ENCODE assay signal across 25 cellular contexts in genomic region chrX:124393659-124394058, GRCh38. TPM values are rescaled to one million over a fixed set of nuclear protein-coding genes. Genes with fewer than 3 reads are reported as not detected.
DNase-seq lines count a peak whose midpoint lies in the region; ATAC-seq lines count a peak whose summit lies in the region.
"Had no signal": no experiment of that assay in that cellular context is flagged by ENCODE, and none has a peak within 500 bp of the region (broad histone marks: within the 10 kb centered on the region; RNA-seq: fewer than 3 reads in every experiment).

No MANE protein-coding gene starts in this region.

- intact Hi-C loops in activated CD4-positive, alpha-beta T cell treated with anti-CD3 and anti-CD28 coated beads for 36 hours (cut with DNase I, micrococcal nuclease), result loop anchor here (2.0 to 10.0 kb wide), 2 partner anchors 175 to 341 kb away; no protein-coding TSS in a partner anchor

- ATAC-seq in activated CD4-positive, alpha-beta T cell treated with anti-CD3 and anti-CD28 coated beads for 36 hours, result peak; percentile 77
- ATAC-seq in activated naive CD8-positive, alpha-beta T cell treated with anti-CD3 and anti-CD28 coated beads, Interleukin-2, amount 50 U/mL, for 24 hours, result peak; percentile 57
- ATAC-seq in HG03469 (IDR thresholded peaks at IDR 0.05; ENCODE audit: unreplicated experiment) (no peak), HG02870 (IDR thresholded peaks at IDR 0.05; ENCODE audit: unreplicated experiment) (no peak)
- ATAC-seq: Panc1 had no signal

- no peak overlapping the region for H3K4me3 Mint-ChIP-seq in activated CD4-positive, alpha-beta T cell treated with anti-CD3 and anti-CD28 coated beads for 36 hours
- no peak overlapping the region for H3K4me3 Mint-ChIP-seq in activated CD4-positive, alpha-beta T cell treated with anti-CD3 and anti-CD28 coated beads, Interleukin-2, amount 10 ng/mL, durations not matched to agents 7 days and 5 days
- H3K4me3 Mint-ChIP-seq in activated naive CD8-positive, alpha-beta T cell, result no peak overlapping the region
- no peak overlapping the region for H3K4me3 Mint-ChIP-seq in activated naive CD8-positive, alpha-beta T cell treated with anti-CD3 and anti-CD28 coated beads for 36 hours
- no peak overlapping the region for H3K4me3 Mint-ChIP-seq in activated naive CD8-positive, alpha-beta T cell treated with anti-CD3 and anti-CD28 coated beads, Interleukin-2, amount 50 U/mL, for 24 hours
- H3K4me3 Mint-ChIP-seq: CD4-positive, alpha-beta memory T cell had no signal

- DNase-seq in activated CD4-positive, alpha-beta T cell treated with anti-CD3 and anti-CD28 coated beads for 36 hours, result no peak
- DNase-seq in activated CD4-positive, alpha-beta T cell treated with anti-CD3 and anti-CD28 coated beads, Interleukin-2, amount 10 ng/mL, durations not matched to agents 7 days and 5 days, result no peak
- DNase-seq in activated naive CD8-positive, alpha-beta T cell treated with anti-CD3 and anti-CD28 coated beads for 36 hours, result no peak
- DNase-seq in activated naive CD8-positive, alpha-beta T cell treated with anti-CD3 and anti-CD28 coated beads, Interleukin-2, amount 50 U/mL, for 24 hours, result no peak
- DNase-seq in activated gamma-delta T cell treated with Interleukin-2 at 50 U/mL for 16 hours, result no peak
- DNase-seq: ACHN; Caco-2; CD4-positive, alpha-beta memory T cell; DMS 273 treated with DMSO at 0.1 percent for 48 hours; H7; KBM-7; NCI-H1092 treated with DMSO at 0.1 percent for 48 hours; NCI-H1436 treated with DMSO at 0.1 percent for 48 hours; NCI-H2029; NCI-H226; NCI-H510A treated with DMSO at 0.1 percent for 48 hours; NCI-H748 treated with DMSO at 0.1 percent for 48 hours; NK-92 treated with Interleukin-12 subunit alpha and Interleukin-12 subunit beta, amount 100 ng/mL, for 24 hours; SIG-M5 had no signal

- CTCF ChIA-PET in activated CD4-positive, alpha-beta T cell treated with anti-CD3 and anti-CD28 coated beads for 36 hours (lab: Charles Lee), result interaction anchor here (0.5 to 5.1 kb wide), 4 partner anchors 12 to 737 kb away, joined by 3 to 26 read pairs (median 4); no protein-coding TSS in a partner anchor
- CTCF ChIA-PET in activated CD4-positive, alpha-beta T cell treated with anti-CD3 and anti-CD28 coated beads, Interleukin-2, amount 10 ng/mL, durations not matched to agents 7 days and 5 days (lab: Charles Lee), result interaction anchor here (0.9 kb wide), 1 partner anchor 34 kb away, joined by 6 read pairs; no protein-coding TSS in a partner anchor

- H3K9me3 Mint-ChIP-seq in activated CD4-positive, alpha-beta T cell treated with anti-CD3 and anti-CD28 coated beads for 36 hours (ENCODE audit: low read depth), result no peaks in the 10 kb centered on the region
- H3K9me3 Mint-ChIP-seq in activated CD4-positive, alpha-beta T cell treated with anti-CD3 and anti-CD28 coated beads, Interleukin-2, amount 10 ng/mL, durations not matched to agents 7 days and 5 days, result peaks cover 3% of the 10 kb centered on the region
- H3K9me3 Mint-ChIP-seq in activated naive CD8-positive, alpha-beta T cell (ENCODE audit: low read depth), result no peaks in the 10 kb centered on the region
- no peaks in the 10 kb centered on the region for H3K9me3 Mint-ChIP-seq in activated naive CD8-positive, alpha-beta T cell treated with anti-CD3 and anti-CD28 coated beads for 36 hours
- no peaks in the 10 kb centered on the region for H3K9me3 Mint-ChIP-seq in activated naive CD8-positive, alpha-beta T cell treated with anti-CD3 and anti-CD28 coated beads, Interleukin-2, amount 50 U/mL, for 24 hours
- H3K9me3 Mint-ChIP-seq: CD4-positive, alpha-beta memory T cell had no signal

- no peaks in the 10 kb centered on the region for H3K27me3 Mint-ChIP-seq in activated CD4-positive, alpha-beta T cell treated with anti-CD3 and anti-CD28 coated beads for 36 hours
- no peaks in the 10 kb centered on the region for H3K27me3 Mint-ChIP-seq in activated CD4-positive, alpha-beta T cell treated with anti-CD3 and anti-CD28 coated beads, Interleukin-2, amount 10 ng/mL, durations not matched to agents 7 days and 5 days
- no peaks in the 10 kb centered on the region for H3K27me3 Mint-ChIP-seq in activated naive CD8-positive, alpha-beta T cell
- no peaks in the 10 kb centered on the region for H3K27me3 Mint-ChIP-seq in activated naive CD8-positive, alpha-beta T cell treated with anti-CD3 and anti-CD28 coated beads for 36 hours
- H3K27me3 Mint-ChIP-seq in activated naive CD8-positive, alpha-beta T cell treated with anti-CD3 and anti-CD28 coated beads, Interleukin-2, amount 50 U/mL, for 24 hours, result no peaks in the 10 kb centered on the region
- H3K27me3 Mint-ChIP-seq: CD4-positive, alpha-beta memory T cell had no signal

- POLR2A ChIA-PET in activated CD4-positive, alpha-beta T cell treated with anti-CD3 and anti-CD28 coated beads for 36 hours (lab: Charles Lee), result interaction anchor here (0.6 kb wide), 1 partner anchor 345 kb away, joined by 3 read pairs; no protein-coding TSS in a partner anchor
- POLR2A ChIA-PET in activated CD4-positive, alpha-beta T cell treated with anti-CD3 and anti-CD28 coated beads, Interleukin-2, amount 10 ng/mL, durations not matched to agents 7 days and 5 days (lab: Charles Lee), result interaction anchor here (0.6 kb wide), 1 partner anchor 178 kb away, joined by 3 read pairs; no protein-coding TSS in a partner anchor

- H3K4me1 Mint-ChIP-seq in activated CD4-positive, alpha-beta T cell treated with anti-CD3 and anti-CD28 coated beads for 36 hours, result peaks cover 31% of the 10 kb centered on the region
- H3K4me1 Mint-ChIP-seq in activated CD4-positive, alpha-beta T cell treated with anti-CD3 and anti-CD28 coated beads, Interleukin-2, amount 10 ng/mL, durations not matched to agents 7 days and 5 days, result peaks cover 37% of the 10 kb centered on the region
- peaks cover 27% of the 10 kb centered on the region for H3K4me1 Mint-ChIP-seq in activated naive CD8-positive, alpha-beta T cell (ENCODE audit: low read depth)
- peaks cover 21% of the 10 kb centered on the region for H3K4me1 Mint-ChIP-seq in activated naive CD8-positive, alpha-beta T cell treated with anti-CD3 and anti-CD28 coated beads for 36 hours
- peaks cover 39% of the 10 kb centered on the region for H3K4me1 Mint-ChIP-seq in activated naive CD8-positive, alpha-beta T cell treated with anti-CD3 and anti-CD28 coated beads, Interleukin-2, amount 50 U/mL, for 24 hours

- H3K36me3 Mint-ChIP-seq in activated CD4-positive, alpha-beta T cell treated with anti-CD3 and anti-CD28 coated beads for 36 hours (ENCODE audit: low read depth), result peaks cover 6% of the 10 kb centered on the region
- H3K36me3 Mint-ChIP-seq in activated CD4-positive, alpha-beta T cell treated with anti-CD3 and anti-CD28 coated beads, Interleukin-2, amount 10 ng/mL, durations not matched to agents 7 days and 5 days (ENCODE audit: low read depth), result peaks cover 15% of the 10 kb centered on the region
- no peaks in the 10 kb centered on the region for H3K36me3 Mint-ChIP-seq in activated naive CD8-positive, alpha-beta T cell
- H3K36me3 Mint-ChIP-seq in activated naive CD8-positive, alpha-beta T cell treated with anti-CD3 and anti-CD28 coated beads for 36 hours, result peaks cover 4% of the 10 kb centered on the region
- peaks cover 1% of the 10 kb centered on the region for H3K36me3 Mint-ChIP-seq in activated naive CD8-positive, alpha-beta T cell treated with anti-CD3 and anti-CD28 coated beads, Interleukin-2, amount 50 U/mL, for 24 hours (ENCODE audit: low read depth)

- H3K27ac Mint-ChIP-seq in activated CD4-positive, alpha-beta T cell treated with anti-CD3 and anti-CD28 coated beads for 36 hours, result peak overlapping the region; percentile 49
- no peak overlapping the region for H3K27ac Mint-ChIP-seq in activated CD4-positive, alpha-beta T cell treated with anti-CD3 and anti-CD28 coated beads, Interleukin-2, amount 10 ng/mL, durations not matched to agents 7 days and 5 days
- H3K27ac Mint-ChIP-seq in activated naive CD8-positive, alpha-beta T cell, result peak overlapping the region; percentile 16
- no peak overlapping the region for H3K27ac Mint-ChIP-seq in activated naive CD8-positive, alpha-beta T cell treated with anti-CD3 and anti-CD28 coated beads for 36 hours
- peak overlapping the region; percentile 31 for H3K27ac Mint-ChIP-seq in activated naive CD8-positive, alpha-beta T cell treated with anti-CD3 and anti-CD28 coated beads, Interleukin-2, amount 50 U/mL, for 24 hours

RNA-seq across cellular contexts. Expression of gene SH2D1A, which starts 47.3 kb away (rescaled TPM):
- 10 to 100 TPM; 26.8 to 32.5 TPM for total RNA-seq in activated CD4-positive, alpha-beta T cell treated with anti-CD3 and anti-CD28 coated beads for 36 hours
- total RNA-seq in activated CD4-positive, alpha-beta T cell treated with anti-CD3 and anti-CD28 coated beads, Interleukin-2, amount 10 ng/mL, durations not matched to agents 7 days and 5 days, result 10 to 100 TPM; 63.1 to 64.4 TPM
- 10 to 100 TPM; 67.1 to 67.6 TPM for total RNA-seq in activated naive CD8-positive, alpha-beta T cell treated with anti-CD3 and anti-CD28 coated beads for 36 hours
- total RNA-seq: Caco-2, G401, H7, HT1080 had no signal

Comparison
In these comparisons a context has a peak if more than half of its experiments do, and no peak if none do; other contexts are left out.
1. H3K27ac Mint-ChIP-seq: peak in activated CD4-positive, alpha-beta T cell treated with anti-CD3 and anti-CD28 coated beads for 36 hours (single experiment), activated naive CD8-positive, alpha-beta T cell (single experiment) and activated naive CD8-positive, alpha-beta T cell treated with anti-CD3 and anti-CD28 coated beads, Interleukin-2, amount 50 U/mL, for 24 hours (single experiment); none in activated CD4-positive, alpha-beta T cell treated with anti-CD3 and anti-CD28 coated beads, Interleukin-2, amount 10 ng/mL, durations not matched to agents 7 days and 5 days (single experiment) and activated naive CD8-positive, alpha-beta T cell treated with anti-CD3 and anti-CD28 coated beads for 36 hours (single experiment).
2. ATAC-seq: peak in activated CD4-positive, alpha-beta T cell treated with anti-CD3 and anti-CD28 coated beads for 36 hours (single experiment) and activated naive CD8-positive, alpha-beta T cell treated with anti-CD3 and anti-CD28 coated beads, Interleukin-2, amount 50 U/mL, for 24 hours (single experiment); none in HG03469 (single experiment) and HG02870 (single experiment).